ENCODE assay signal across 1 cellular context in the genomic region with DNA sequence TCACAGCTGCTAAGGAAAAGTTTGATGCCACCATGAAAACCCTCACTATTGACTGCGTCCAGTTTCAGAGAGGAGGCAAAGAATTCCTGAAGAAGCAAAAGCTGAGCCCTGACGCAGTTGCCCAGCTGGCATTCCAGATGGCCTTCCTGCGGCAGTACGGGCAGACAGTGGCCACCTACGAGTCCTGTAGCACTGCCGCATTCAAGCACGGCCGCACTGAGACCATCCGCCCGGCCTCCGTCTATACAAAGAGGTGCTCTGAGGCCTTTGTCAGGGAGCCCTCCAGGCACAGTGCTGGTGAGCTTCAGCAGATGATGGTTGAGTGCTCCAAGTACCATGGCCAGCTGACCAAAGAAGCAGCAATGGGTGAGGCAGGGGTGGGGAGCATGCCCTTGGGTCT.
A peak's percentile ranks its signal among the peaks of the same experiment; 100 is the strongest.
TF ChIP-seq lines count a peak whose summit lies in the region.

No MANE protein-coding gene starts in this region.

TF ChIP-seq in K562, 482 proteins besides CTCF, POLR2A, EP300 and RAD21:
- TF ChIP-seq ZFP1 (CRISPR knock-in tag; IDR thresholded peaks at IDR 0.05) (no peak), RBFOX2 (IDR thresholded peaks at IDR 0.05; ENCODE audit: low read depth, low read length) (peak; percentile 43), POLR2G (IDR thresholded peaks at IDR 0.05; ENCODE audit: low read depth, low read length) (peak; percentile 59), BRCA1 (IDR thresholded peaks at IDR 0.05) (no peak), BRCA1 (CRISPR knock-in tag; IDR thresholded peaks at IDR 0.05) (no peak)
- TF ChIP-seq, protein P1, sequence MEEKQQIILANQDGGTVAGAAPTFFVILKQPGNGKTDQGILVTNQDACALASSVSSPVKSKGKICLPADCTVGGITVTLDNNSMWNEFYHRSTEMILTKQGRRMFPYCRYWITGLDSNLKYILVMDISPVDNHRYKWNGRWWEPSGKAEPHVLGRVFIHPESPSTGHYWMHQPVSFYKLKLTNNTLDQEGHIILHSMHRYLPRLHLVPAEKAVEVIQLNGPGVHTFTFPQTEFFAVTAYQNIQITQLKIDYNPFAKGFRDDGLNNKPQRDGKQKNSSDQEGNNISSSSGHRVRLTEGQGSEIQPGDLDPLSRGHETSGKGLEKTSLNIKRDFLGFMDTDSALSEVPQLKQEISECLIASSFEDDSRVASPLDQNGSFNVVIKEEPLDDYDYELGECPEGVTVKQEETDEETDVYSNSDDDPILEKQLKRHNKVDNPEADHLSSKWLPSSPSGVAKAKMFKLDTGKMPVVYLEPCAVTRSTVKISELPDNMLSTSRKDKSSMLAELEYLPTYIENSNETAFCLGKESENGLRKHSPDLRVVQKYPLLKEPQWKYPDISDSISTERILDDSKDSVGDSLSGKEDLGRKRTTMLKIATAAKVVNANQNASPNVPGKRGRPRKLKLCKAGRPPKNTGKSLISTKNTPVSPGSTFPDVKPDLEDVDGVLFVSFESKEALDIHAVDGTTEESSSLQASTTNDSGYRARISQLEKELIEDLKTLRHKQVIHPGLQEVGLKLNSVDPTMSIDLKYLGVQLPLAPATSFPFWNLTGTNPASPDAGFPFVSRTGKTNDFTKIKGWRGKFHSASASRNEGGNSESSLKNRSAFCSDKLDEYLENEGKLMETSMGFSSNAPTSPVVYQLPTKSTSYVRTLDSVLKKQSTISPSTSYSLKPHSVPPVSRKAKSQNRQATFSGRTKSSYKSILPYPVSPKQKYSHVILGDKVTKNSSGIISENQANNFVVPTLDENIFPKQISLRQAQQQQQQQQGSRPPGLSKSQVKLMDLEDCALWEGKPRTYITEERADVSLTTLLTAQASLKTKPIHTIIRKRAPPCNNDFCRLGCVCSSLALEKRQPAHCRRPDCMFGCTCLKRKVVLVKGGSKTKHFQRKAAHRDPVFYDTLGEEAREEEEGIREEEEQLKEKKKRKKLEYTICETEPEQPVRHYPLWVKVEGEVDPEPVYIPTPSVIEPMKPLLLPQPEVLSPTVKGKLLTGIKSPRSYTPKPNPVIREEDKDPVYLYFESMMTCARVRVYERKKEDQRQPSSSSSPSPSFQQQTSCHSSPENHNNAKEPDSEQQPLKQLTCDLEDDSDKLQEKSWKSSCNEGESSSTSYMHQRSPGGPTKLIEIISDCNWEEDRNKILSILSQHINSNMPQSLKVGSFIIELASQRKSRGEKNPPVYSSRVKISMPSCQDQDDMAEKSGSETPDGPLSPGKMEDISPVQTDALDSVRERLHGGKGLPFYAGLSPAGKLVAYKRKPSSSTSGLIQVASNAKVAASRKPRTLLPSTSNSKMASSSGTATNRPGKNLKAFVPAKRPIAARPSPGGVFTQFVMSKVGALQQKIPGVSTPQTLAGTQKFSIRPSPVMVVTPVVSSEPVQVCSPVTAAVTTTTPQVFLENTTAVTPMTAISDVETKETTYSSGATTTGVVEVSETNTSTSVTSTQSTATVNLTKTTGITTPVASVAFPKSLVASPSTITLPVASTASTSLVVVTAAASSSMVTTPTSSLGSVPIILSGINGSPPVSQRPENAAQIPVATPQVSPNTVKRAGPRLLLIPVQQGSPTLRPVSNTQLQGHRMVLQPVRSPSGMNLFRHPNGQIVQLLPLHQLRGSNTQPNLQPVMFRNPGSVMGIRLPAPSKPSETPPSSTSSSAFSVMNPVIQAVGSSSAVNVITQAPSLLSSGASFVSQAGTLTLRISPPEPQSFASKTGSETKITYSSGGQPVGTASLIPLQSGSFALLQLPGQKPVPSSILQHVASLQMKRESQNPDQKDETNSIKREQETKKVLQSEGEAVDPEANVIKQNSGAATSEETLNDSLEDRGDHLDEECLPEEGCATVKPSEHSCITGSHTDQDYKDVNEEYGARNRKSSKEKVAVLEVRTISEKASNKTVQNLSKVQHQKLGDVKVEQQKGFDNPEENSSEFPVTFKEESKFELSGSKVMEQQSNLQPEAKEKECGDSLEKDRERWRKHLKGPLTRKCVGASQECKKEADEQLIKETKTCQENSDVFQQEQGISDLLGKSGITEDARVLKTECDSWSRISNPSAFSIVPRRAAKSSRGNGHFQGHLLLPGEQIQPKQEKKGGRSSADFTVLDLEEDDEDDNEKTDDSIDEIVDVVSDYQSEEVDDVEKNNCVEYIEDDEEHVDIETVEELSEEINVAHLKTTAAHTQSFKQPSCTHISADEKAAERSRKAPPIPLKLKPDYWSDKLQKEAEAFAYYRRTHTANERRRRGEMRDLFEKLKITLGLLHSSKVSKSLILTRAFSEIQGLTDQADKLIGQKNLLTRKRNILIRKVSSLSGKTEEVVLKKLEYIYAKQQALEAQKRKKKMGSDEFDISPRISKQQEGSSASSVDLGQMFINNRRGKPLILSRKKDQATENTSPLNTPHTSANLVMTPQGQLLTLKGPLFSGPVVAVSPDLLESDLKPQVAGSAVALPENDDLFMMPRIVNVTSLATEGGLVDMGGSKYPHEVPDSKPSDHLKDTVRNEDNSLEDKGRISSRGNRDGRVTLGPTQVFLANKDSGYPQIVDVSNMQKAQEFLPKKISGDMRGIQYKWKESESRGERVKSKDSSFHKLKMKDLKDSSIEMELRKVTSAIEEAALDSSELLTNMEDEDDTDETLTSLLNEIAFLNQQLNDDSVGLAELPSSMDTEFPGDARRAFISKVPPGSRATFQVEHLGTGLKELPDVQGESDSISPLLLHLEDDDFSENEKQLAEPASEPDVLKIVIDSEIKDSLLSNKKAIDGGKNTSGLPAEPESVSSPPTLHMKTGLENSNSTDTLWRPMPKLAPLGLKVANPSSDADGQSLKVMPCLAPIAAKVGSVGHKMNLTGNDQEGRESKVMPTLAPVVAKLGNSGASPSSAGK (IDR thresholded peaks at IDR 0.05), result no peak
- TF ChIP-seq, protein P2, sequence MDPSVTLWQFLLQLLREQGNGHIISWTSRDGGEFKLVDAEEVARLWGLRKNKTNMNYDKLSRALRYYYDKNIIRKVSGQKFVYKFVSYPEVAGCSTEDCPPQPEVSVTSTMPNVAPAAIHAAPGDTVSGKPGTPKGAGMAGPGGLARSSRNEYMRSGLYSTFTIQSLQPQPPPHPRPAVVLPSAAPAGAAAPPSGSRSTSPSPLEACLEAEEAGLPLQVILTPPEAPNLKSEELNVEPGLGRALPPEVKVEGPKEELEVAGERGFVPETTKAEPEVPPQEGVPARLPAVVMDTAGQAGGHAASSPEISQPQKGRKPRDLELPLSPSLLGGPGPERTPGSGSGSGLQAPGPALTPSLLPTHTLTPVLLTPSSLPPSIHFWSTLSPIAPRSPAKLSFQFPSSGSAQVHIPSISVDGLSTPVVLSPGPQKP (CRISPR knock-in tag; IDR thresholded peaks at IDR 0.05), result no peak
- TF ChIP-seq, protein P3, sequence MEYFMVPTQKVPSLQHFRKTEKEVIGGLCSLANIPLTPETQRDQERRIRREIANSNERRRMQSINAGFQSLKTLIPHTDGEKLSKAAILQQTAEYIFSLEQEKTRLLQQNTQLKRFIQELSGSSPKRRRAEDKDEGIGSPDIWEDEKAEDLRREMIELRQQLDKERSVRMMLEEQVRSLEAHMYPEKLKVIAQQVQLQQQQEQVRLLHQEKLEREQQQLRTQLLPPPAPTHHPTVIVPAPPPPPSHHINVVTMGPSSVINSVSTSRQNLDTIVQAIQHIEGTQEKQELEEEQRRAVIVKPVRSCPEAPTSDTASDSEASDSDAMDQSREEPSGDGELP (CRISPR knock-in tag; IDR thresholded peaks at IDR 0.05; ENCODE audit: borderline replicate concordance), result 0 out of 2 replicates have a peak, but pooled peaks have one; percentile 30
